ENCODE assay signal across 20 cellular contexts in genomic region chr14:59317346-59317745, GRCh38.
"Had no signal": no experiment of that assay in that cellular context is flagged by ENCODE, and none has a peak within 500 bp of the region (broad histone marks: within the 10 kb centered on the region; RNA-seq: fewer than 3 reads in every experiment).

No MANE protein-coding gene starts in this region.

- H3K27me3 ChIP-seq: adrenal gland, neutrophil had no signal

- H3K4me3 ChIP-seq: adrenal gland, mucosa of descending colon, skin epidermis had no signal

- H3K9ac ChIP-seq: parathyroid adenoma had no signal

- H3K27ac ChIP-seq: neutrophil, skin epidermis had no signal

- H2AFZ ChIP-seq: parathyroid adenoma had no signal

- H3K9me3 ChIP-seq: adrenal gland, mucosa of descending colon, neutrophil had no signal

- H3K36me3 ChIP-seq: adrenal gland, neutrophil had no signal

- DNase-seq: activated B cell treated with CpG ODN at 0.5 μM for 24 hours; activated CD4-positive, alpha-beta T cell treated with anti-CD3 and anti-CD28 coated beads for 48 hours; activated CD8-positive, alpha-beta T cell treated with anti-CD3 and anti-CD28 coated beads for 36 hours; activated effector memory CD4-positive, alpha-beta T cell treated with anti-CD3 and anti-CD28 coated beads, Interleukin-2, amount 50 U/mL, for 16 hours; activated T-cell treated with anti-CD3 and anti-CD28 coated beads, Interleukin-2, amount 50 U/mL, for 4 hours; adrenal gland; cerebellar nuclear complex; effector memory CD4-positive, alpha-beta T cell; foreskin melanocyte; left colon; mucosa of descending colon; naive thymus-derived CD8-positive, alpha-beta T cell; stimulated activated CD4-positive, alpha-beta T cell treated with anti-CD3 and anti-CD28 coated beads, Interleukin-4, amount 100 ng/mL, for 4 hours; stimulated activated CD8-positive, alpha-beta memory T cell treated with anti-CD3 and anti-CD28 coated beads, Interleukin-4, amount 100 ng/mL, for 48 hours; stimulated activated naive CD4-positive, alpha-beta T cell treated with Interleukin-2 at 50 U/mL for 16 hours had no signal

- FAIRE-seq: TTC549, urothelium cell line had no signal

- ATAC-seq: activated CD8-positive, alpha-beta T cell treated with anti-CD3 and anti-CD28 coated beads for 36 hours; activated T-cell treated with anti-CD3 and anti-CD28 coated beads, Interleukin-2, amount 50 U/mL, for 4 hours; left colon; mucosa of descending colon; naive thymus-derived CD8-positive, alpha-beta T cell had no signal
